Comparison of ENCODE assay signal across 8 cellular contexts in genomic region chr15:94670436-94671034, GRCh38.
DNase-seq lines count a peak whose midpoint lies in the region; ATAC-seq and TF ChIP-seq lines count a peak whose summit lies in the region.

No MANE protein-coding gene starts in this region.

- no peaks in the 10 kb centered on the region for H3K9me3 ChIP-seq in SK-N-MC (ENCODE audit: low read depth, low read length)

- no peak overlapping the region for H3K4me3 ChIP-seq in Jurkat, Clone E6-1 (ENCODE audit: low read length)
- H3K4me3 ChIP-seq in SK-N-MC (no peak overlapping the region), retinal pigment epithelial cell (ENCODE audit: low read length) (no peak overlapping the region)

- H3K4me1 ChIP-seq in foreskin keratinocyte = peaks cover 8% of the 10 kb centered on the region

- no peaks in the 10 kb centered on the region for H3K27me3 ChIP-seq in foreskin keratinocyte

- H3K27ac ChIP-seq in SK-N-MC = no peak overlapping the region
- H3K27ac ChIP-seq in foreskin keratinocyte = no peak overlapping the region

- no peak overlapping the region for H3K9ac ChIP-seq in SK-N-MC (ENCODE audit: insufficient read length)

- H3K36me3 ChIP-seq in SK-N-MC (ENCODE audit: insufficient read depth, low read length) = no peaks in the 10 kb centered on the region

- no peak for ATAC-seq in foreskin keratinocyte
- no peak for ATAC-seq in GM18861 (IDR thresholded peaks at IDR 0.05; ENCODE audit: unreplicated experiment)

- peak; percentile 8 for DNase-seq in DMS153 treated with DMSO at 0.1 percent for 48 hours (lab: John Stamatoyannopoulos, UW; ENCODE audit: unreplicated experiment)
- DNase-seq in DMS153 (lab: John Stamatoyannopoulos, UW) = no peak
- DNase-seq in Jurkat, Clone E6-1 (ENCODE audit: low read depth, low spot score) = peak; percentile 6
- DNase-seq in SK-N-MC (ENCODE audit: low read depth, low spot score) = peak; percentile 14
- peak in 1 of 2 donors; percentile 34 for DNase-seq in foreskin keratinocyte
- DNase-seq in retinal pigment epithelial cell (ENCODE audit: low read depth) = no peak
- no peak for DNase-seq in NCI-H226

- TF ChIP-seq CTCF in foreskin keratinocyte (conservative IDR thresholded peaks at IDR 0.05) (peak; percentile 90), retinal pigment epithelial cell (conservative IDR thresholded peaks at IDR 0.05; ENCODE audit: low read depth, low read length) (peak; percentile 68)

Comparison
In these comparisons a context has a peak if more than half of its experiments do, and no peak if none do; other contexts are left out.
1. DNase-seq: peak in DMS153 treated with DMSO at 0.1 percent for 48 hours (single experiment), Jurkat, Clone E6-1 (single experiment) and SK-N-MC (single experiment); none in DMS153 (single experiment), retinal pigment epithelial cell (single experiment) and NCI-H226 (single experiment).